ENCODE assay signal across 13 cellular contexts in genomic region chr16:69773255-69773947, GRCh38. TPM values are rescaled to one million over a fixed set of nuclear protein-coding genes. Genes with fewer than 3 reads are reported as not detected.
DNase-seq lines count a peak whose midpoint lies in the region; ATAC-seq, FAIRE-seq and TF ChIP-seq lines count a peak whose summit lies in the region.
"Had no signal": no experiment of that assay in that cellular context is flagged by ENCODE, and none has a peak within 500 bp of the region (broad histone marks: within the 10 kb centered on the region; RNA-seq: fewer than 3 reads in every experiment).

No MANE protein-coding gene starts in this region.

- no peaks in the 10 kb centered on the region for H3K27me3 ChIP-seq in HepG2 (ENCODE audit: control insufficient read depth in 1 of 2, insufficient read depth in 2 of 2, low read length in 2 of 2)
- no peaks in the 10 kb centered on the region for H3K27me3 ChIP-seq in right lobe of liver
- H3K27me3 ChIP-seq: cardiac muscle cell had no signal

- CTCF ChIA-PET in HepG2 (lab: Yijun Ruan, JAX; ENCODE audit: low intra/inter-chr PET ratio, low total read pairs), result no interaction called here

- no peak for TF ChIP-seq POLR2A in HepG2 (IDR thresholded peaks at IDR 0.05; ENCODE audit: insufficient read depth in 1 of 2, low read depth in 2 of 2, low read length in 2 of 2)
- no peak for TF ChIP-seq POLR2A in right lobe of liver (IDR thresholded peaks at IDR 0.05)

- H3K27me3 Mint-ChIP-seq in stimulated activated naive CD8-positive, alpha-beta T cell treated with anti-CD3 and anti-CD28 coated beads, Interleukin-15, amount 100 ng/mL, for 72 hours, result no peaks in the 10 kb centered on the region

- H3K79me2 ChIP-seq in HepG2 (ENCODE audit: insufficient read depth, low read length), result peaks cover 63% of the 10 kb centered on the region

- POLR2A ChIA-PET in HepG2 (lab: Yijun Ruan, JAX), result no interaction called here

- no peak overlapping the region for H3K27ac Mint-ChIP-seq in stimulated activated naive CD8-positive, alpha-beta T cell treated with anti-CD3 and anti-CD28 coated beads, Interleukin-15, amount 100 ng/mL, for 72 hours

- H3K9me3 ChIP-seq in HepG2 (ENCODE audit: low read length) (no peaks in the 10 kb centered on the region), right lobe of liver (peaks cover 0 to 11% (median 0%) of the 10 kb centered on the region in 4 donors)

- H3K4me1 Mint-ChIP-seq in stimulated activated naive CD8-positive, alpha-beta T cell treated with anti-CD3 and anti-CD28 coated beads, Interleukin-15, amount 100 ng/mL, for 72 hours, result peaks cover 45% of the 10 kb centered on the region

- 94% methylated on average over 6 of the region's 6 CpGs for WGBS in HepG2 (ENCODE audit: low lambda C conversion rate)
- WGBS in right lobe of liver (ENCODE audit: insufficient coverage, low coverage, low lambda C conversion rate, missing lambda C conversion rate), result 74% methylated on average over 6 of the region's 6 CpGs

- H3K36me3 ChIP-seq in HepG2 (replicated peaks in 1 of 2; ENCODE audit: control insufficient read depth in 1 of 2, insufficient read depth in 2 of 2, low read length in 2 of 2) (no peaks in the 10 kb centered on the region; a peak in 1 of 5 replicates), right lobe of liver (no peaks in the 10 kb centered on the region)
- H3K36me3 ChIP-seq: cardiac muscle cell had no signal

- H2AFZ ChIP-seq in HepG2 (ENCODE audit: low read length), result no peak overlapping the region

- TF ChIP-seq EP300 in HepG2 (IDR thresholded peaks at IDR 0.05; ENCODE audit: low read depth in 2 of 2, low read length in 2 of 2) (no peak), HepG2 (CRISPR knock-in tag; IDR thresholded peaks at IDR 0.05; ENCODE audit: borderline replicate concordance) (no peak)

- H3K27ac ChIP-seq in HepG2 (ENCODE audit: extremely low read length, insufficient read depth, low read length), result no peak overlapping the region
- no peak overlapping the region for H3K27ac ChIP-seq in right lobe of liver
- H3K27ac ChIP-seq: cardiac muscle cell, RWPE1 had no signal

- no peak overlapping the region for H3K4me2 ChIP-seq in HepG2 (ENCODE audit: low read depth, low read length)

- H3K4me3 ChIP-seq in HepG2 (replicated peaks in 1 of 3; ENCODE audit: insufficient read depth in 1 of 3, low read depth in 2 of 3, low read length in 3 of 3) (no peak overlapping the region), right lobe of liver (no peak overlapping the region)
- H3K4me3 ChIP-seq: cardiac muscle cell had no signal

- FAIRE-seq in HepG2 (lab: Jason Lieb, UNC), result no peak

- ATAC-seq in HepG2 (no peak), right lobe of liver (no peak), HG03045 (IDR thresholded peaks at IDR 0.05; ENCODE audit: unreplicated experiment) (peak; percentile 55), HG03175 (IDR thresholded peaks at IDR 0.05; ENCODE audit: unreplicated experiment) (no peak), GM21381 (IDR thresholded peaks at IDR 0.05; ENCODE audit: unreplicated experiment) (no peak)
- no peak for ATAC-seq in stimulated activated naive CD8-positive, alpha-beta T cell treated with anti-CD3 and anti-CD28 coated beads, Interleukin-15, amount 100 ng/mL, for 72 hours

- H4K20me1 ChIP-seq in HepG2 (ENCODE audit: insufficient read depth, low read length), result no peaks in the 10 kb centered on the region

- TF ChIP-seq RAD21 in HepG2 (CRISPR knock-in tag; IDR thresholded peaks at IDR 0.05), result no peak

- DNase-seq in HepG2 (ENCODE audit: low spot score) (no peak), right lobe of liver (no peak), astrocyte of the hippocampus (ENCODE audit: low read depth, low spot score) (peak; percentile 4), RKO (ENCODE audit: low spot score) (no peak)
- DNase-seq in stimulated activated naive CD8-positive, alpha-beta T cell treated with anti-CD3 and anti-CD28 coated beads, Interleukin-15, amount 100 ng/mL, for 72 hours, result no peak
- DNase-seq: NCI-H446, posterior cingulate gyrus had no signal

- peak overlapping the region; percentile 25 to 33 for H3K4me3 Mint-ChIP-seq in stimulated activated naive CD8-positive, alpha-beta T cell treated with anti-CD3 and anti-CD28 coated beads, Interleukin-15, amount 100 ng/mL, for 72 hours
- H3K4me3 Mint-ChIP-seq: activated T-helper 1 cell treated with anti-CD3 and anti-CD28 coated beads, Interleukin-12 subunit alpha, Interleukin-12 subunit beta, Interleukin-2, Interleukin-4 antibody, amounts not matched to agents 30 ng/mL and 10 ng/mL and 1 ng/mL, durations not matched to agents 14 hours and 24 hours and 36 hours had no signal

- no peak overlapping the region for H3K9ac ChIP-seq in HepG2 (ENCODE audit: insufficient read depth, low read depth, low read length)

- BruUV-seq in HepG2 (replicated peaks; lab: Mats Ljungman, UMichigan), result no TSS peak

- in situ Hi-C loops in HepG2 (cut with HindIII; ENCODE audit: extremely low pct_ligation_motif_present, low pct_unique_long_range_greater_than_20kb), result no loop called here

- TF ChIP-seq CTCF in HepG2 (CRISPR knock-in tag; IDR thresholded peaks at IDR 0.05) (no peak), right lobe of liver (IDR thresholded peaks at IDR 0.05) (no peak)

- intact Hi-C loops in HepG2 (cut with micrococcal nuclease; ENCODE audit: unreplicated experiment) (no loop called here), right lobe of liver (cut with DNase I) (no loop called here)

- H3K4me1 ChIP-seq in HepG2 (ENCODE audit: insufficient read depth, low read length), result peaks cover 56% of the 10 kb centered on the region
- H3K4me1 ChIP-seq in right lobe of liver, result peaks cover 0 to 9% (median 4%) of the 10 kb centered on the region in 4 donors

- H3K9me3 Mint-ChIP-seq in stimulated activated naive CD8-positive, alpha-beta T cell treated with anti-CD3 and anti-CD28 coated beads, Interleukin-15, amount 100 ng/mL, for 72 hours, result peaks cover 11 to 24% of the 10 kb centered on the region in 2 donors

RNA-seq across cellular contexts. Expression of gene WWP2, which starts 11.3 kb away (rescaled TPM):
- total RNA-seq in HepG2 (2016; rRNA removed; fragmentation: Illumina TruSeq; extraction: Trizol) (28.2 and 31.9 TPM in 2 replicates), right lobe of liver (10 to 100 TPM; 18.1 to 24.6 (median 22.4) TPM)
- total RNA-seq in HepG2 (2016; cell fraction: cytosol; rRNA removed; fragmentation: Illumina TruSeq; extraction: Trizol; ENCODE audit: low read depth), result 18.6 and 20.3 TPM in 2 replicates
- 25.4 and 28.2 TPM in 2 replicates for total RNA-seq in HepG2 (2016; cell fraction: insoluble cytoplasmic fraction; rRNA removed; fragmentation: Illumina TruSeq; extraction: Trizol)
- total RNA-seq in HepG2 (2016; cell fraction: membrane; rRNA removed; fragmentation: Illumina TruSeq; extraction: Trizol), result 17.7 and 18.1 TPM in 2 replicates
- 36.0 and 41.1 TPM in 2 replicates for total RNA-seq in HepG2 (2016; cell fraction: nucleus; rRNA removed; fragmentation: Illumina TruSeq; extraction: Trizol)
- 11.4 and 13.6 TPM in 2 replicates for polyA plus RNA-seq in HepG2 (2011; rRNA removed)
- polyA plus RNA-seq in HepG2 (2011; cell fraction: cytosol; rRNA removed), result 7.5 and 8.1 TPM in 2 replicates
- polyA plus RNA-seq in HepG2 (2011; cell fraction: nucleus; rRNA removed), result 45.3 and 46.4 TPM in 2 replicates
- 25.4 and 26.4 TPM in 2 replicates for polyA plus RNA-seq in HepG2 (2012)
- polyA plus RNA-seq in HepG2 (2016; cell fraction: cytosol; fragmentation: Illumina TruSeq; extraction: Trizol; ENCODE audit: low read depth), result 3.6 and 3.7 TPM in 2 replicates
- 23.4 and 32.9 TPM in 2 replicates for polyA plus RNA-seq in HepG2 (2016; cell fraction: insoluble cytoplasmic fraction; fragmentation: Illumina TruSeq; extraction: Trizol; ENCODE audit: low read depth)
- 9.8 and 10.7 TPM in 2 replicates for polyA plus RNA-seq in HepG2 (2016; cell fraction: membrane; fragmentation: Illumina TruSeq; extraction: Trizol; ENCODE audit: low read depth)
- 61.5 and 63.2 TPM in 2 replicates for polyA plus RNA-seq in HepG2 (2016; cell fraction: nucleus; fragmentation: Illumina TruSeq; extraction: Trizol; ENCODE audit: insufficient read depth, low read depth)
- polyA minus RNA-seq in HepG2 (2011; rRNA and poly(A)+ RNA removed; ENCODE audit: low replicate concordance), result 17.8 and 29.5 TPM in 2 replicates
- 12.8 and 16.9 TPM in 2 replicates for polyA minus RNA-seq in HepG2 (2011; cell fraction: cytosol; rRNA and poly(A)+ RNA removed)
- 37.2 and 39.9 TPM in 2 replicates for polyA minus RNA-seq in HepG2 (2011; cell fraction: nucleus; rRNA and poly(A)+ RNA removed)

RNA-seq across cellular contexts. Expression of gene NOB1, which starts 18.7 kb away (rescaled TPM):
- 47.1 and 83.5 TPM in 2 replicates for total RNA-seq in HepG2 (2016; rRNA removed; fragmentation: Illumina TruSeq; extraction: Trizol)
- 30.5 and 33.0 TPM in 2 replicates for total RNA-seq in HepG2 (2016; cell fraction: cytosol; rRNA removed; fragmentation: Illumina TruSeq; extraction: Trizol; ENCODE audit: low read depth)
- total RNA-seq in HepG2 (2016; cell fraction: insoluble cytoplasmic fraction; rRNA removed; fragmentation: Illumina TruSeq; extraction: Trizol), result 48.8 and 85.3 TPM in 2 replicates
- total RNA-seq in HepG2 (2016; cell fraction: membrane; rRNA removed; fragmentation: Illumina TruSeq; extraction: Trizol), result 54.4 and 54.7 TPM in 2 replicates
- 37.1 and 40.2 TPM in 2 replicates for total RNA-seq in HepG2 (2016; cell fraction: nucleus; rRNA removed; fragmentation: Illumina TruSeq; extraction: Trizol)
- polyA plus RNA-seq in HepG2 (2011; rRNA removed), result 159 and 162 TPM in 2 replicates
- 187 and 245 TPM in 2 replicates for polyA plus RNA-seq in HepG2 (2011; cell fraction: cytosol; rRNA removed)
- 97.8 and 101 TPM in 2 replicates for polyA plus RNA-seq in HepG2 (2011; cell fraction: nucleus; rRNA removed)
- polyA plus RNA-seq in HepG2 (2012), result 151 and 164 TPM in 2 replicates
- polyA plus RNA-seq in HepG2 (2016; cell fraction: cytosol; fragmentation: Illumina TruSeq; extraction: Trizol; ENCODE audit: low read depth), result 53.6 and 57.2 TPM in 2 replicates
- 224 and 233 TPM in 2 replicates for polyA plus RNA-seq in HepG2 (2016; cell fraction: insoluble cytoplasmic fraction; fragmentation: Illumina TruSeq; extraction: Trizol; ENCODE audit: low read depth)
- 81.4 and 91.5 TPM in 2 replicates for polyA plus RNA-seq in HepG2 (2016; cell fraction: membrane; fragmentation: Illumina TruSeq; extraction: Trizol; ENCODE audit: low read depth)
- 100 and 106 TPM in 2 replicates for polyA plus RNA-seq in HepG2 (2016; cell fraction: nucleus; fragmentation: Illumina TruSeq; extraction: Trizol; ENCODE audit: insufficient read depth, low read depth)
- 115 and 322 TPM in 2 replicates for polyA minus RNA-seq in HepG2 (2011; rRNA and poly(A)+ RNA removed; ENCODE audit: low replicate concordance)
- 172 TPM in 2 replicates for polyA minus RNA-seq in HepG2 (2011; cell fraction: cytosol; rRNA and poly(A)+ RNA removed)
- polyA minus RNA-seq in HepG2 (2011; cell fraction: nucleus; rRNA and poly(A)+ RNA removed), result 70.4 and 93.7 TPM in 2 replicates
- total RNA-seq in right lobe of liver, result 10 to 100 TPM; 15.5 to 19.5 (median 16.6) TPM

RNA-seq across cellular contexts. Expression of gene NQO1, which starts 47.0 kb away (rescaled TPM):
- total RNA-seq in HepG2 (2016; rRNA removed; fragmentation: Illumina TruSeq; extraction: Trizol) (1,060 and 1,621 TPM in 2 replicates), right lobe of liver (10 to 100 TPM in 3 of 6 experiments, 1 to 10 TPM in 3; 1.5 to 26.6 (median 8.5) TPM)
- 149 and 161 TPM in 2 replicates for total RNA-seq in HepG2 (2016; cell fraction: cytosol; rRNA removed; fragmentation: Illumina TruSeq; extraction: Trizol; ENCODE audit: low read depth)
- total RNA-seq in HepG2 (2016; cell fraction: insoluble cytoplasmic fraction; rRNA removed; fragmentation: Illumina TruSeq; extraction: Trizol), result 1,077 and 1,733 TPM in 2 replicates
- 191 and 197 TPM in 2 replicates for total RNA-seq in HepG2 (2016; cell fraction: membrane; rRNA removed; fragmentation: Illumina TruSeq; extraction: Trizol)
- total RNA-seq in HepG2 (2016; cell fraction: nucleus; rRNA removed; fragmentation: Illumina TruSeq; extraction: Trizol), result 379 and 382 TPM in 2 replicates
- 304 and 464 TPM in 2 replicates for polyA plus RNA-seq in HepG2 (2011; rRNA removed)
- 354 and 445 TPM in 2 replicates for polyA plus RNA-seq in HepG2 (2011; cell fraction: cytosol; rRNA removed)
- 76.3 and 83.7 TPM in 2 replicates for polyA plus RNA-seq in HepG2 (2011; cell fraction: nucleus; rRNA removed)
- 328 and 393 TPM in 2 replicates for polyA plus RNA-seq in HepG2 (2012)
- 156 and 179 TPM in 2 replicates for polyA plus RNA-seq in HepG2 (2016; cell fraction: cytosol; fragmentation: Illumina TruSeq; extraction: Trizol; ENCODE audit: low read depth)
- polyA plus RNA-seq in HepG2 (2016; cell fraction: insoluble cytoplasmic fraction; fragmentation: Illumina TruSeq; extraction: Trizol; ENCODE audit: low read depth), result 1,625 and 1,852 TPM in 2 replicates
- polyA plus RNA-seq in HepG2 (2016; cell fraction: membrane; fragmentation: Illumina TruSeq; extraction: Trizol; ENCODE audit: low read depth), result 151 and 153 TPM in 2 replicates
- 546 and 575 TPM in 2 replicates for polyA plus RNA-seq in HepG2 (2016; cell fraction: nucleus; fragmentation: Illumina TruSeq; extraction: Trizol; ENCODE audit: insufficient read depth, low read depth)
- 222 and 280 TPM in 2 replicates for polyA minus RNA-seq in HepG2 (2011; rRNA and poly(A)+ RNA removed; ENCODE audit: low replicate concordance)
- 119 and 160 TPM in 2 replicates for polyA minus RNA-seq in HepG2 (2011; cell fraction: cytosol; rRNA and poly(A)+ RNA removed)
- 42.0 and 49.5 TPM in 2 replicates for polyA minus RNA-seq in HepG2 (2011; cell fraction: nucleus; rRNA and poly(A)+ RNA removed)

Comparison
In these comparisons a context has a peak if more than half of its experiments do, and no peak if none do; other contexts are left out.
1. RNA of gene NQO1, which starts 47.0 kb away (total RNA-seq): 149 to 1,733 TPM in HepG2; 1.5 to 26.6 TPM in right lobe of liver; every median in the first group is over 4 times any median in the second.